In the genomic region with DNA sequence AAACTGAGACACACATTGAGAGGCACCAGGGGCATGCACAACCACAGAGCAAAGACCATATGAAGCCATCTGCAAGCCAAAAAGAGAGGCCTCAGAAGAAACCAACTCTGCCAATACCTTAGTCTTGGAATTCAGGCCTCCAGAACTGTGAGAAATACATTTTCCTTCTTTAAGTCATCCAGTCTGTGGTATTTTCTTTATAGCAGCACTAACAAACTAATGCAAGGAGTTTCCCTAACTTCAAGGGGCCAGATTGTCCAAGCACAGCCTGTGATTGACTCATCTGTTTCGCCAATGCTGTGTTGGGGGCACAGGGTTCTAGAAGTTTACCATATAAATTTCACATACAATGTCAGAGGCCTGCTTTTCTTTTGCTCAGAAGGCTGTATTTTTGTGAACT, we compare ENCODE assay signal across 18 cellular contexts.
DNase-seq lines count a peak whose midpoint lies in the region; ATAC-seq and TF ChIP-seq lines count a peak whose summit lies in the region.
"Had no signal": no experiment of that assay in that cellular context is flagged by ENCODE, and none has a peak within 500 bp of the region (broad histone marks: within the 10 kb centered on the region; RNA-seq: fewer than 3 reads in every experiment).

No MANE protein-coding gene starts in this region.

- DNase-seq in GM23248 (peak; percentile 15), adipocyte (ENCODE audit: low read depth) (peak; percentile 15), choroid plexus epithelial cell (ENCODE audit: low read depth) (peak; percentile 18), osteoblast (ENCODE audit: insufficient read length, low spot score, missing footprints) (peak; percentile 65), left lung (no peak), AG08395 (ENCODE audit: low spot score) (no peak), SIG-M5 (lab: John Stamatoyannopoulos, UW) (no peak)
- DNase-seq: AML-193; BE2C; CD4-positive, alpha-beta T cell; CD8-positive, alpha-beta memory T cell; DMS53; DMS79 treated with DMSO at 0.1 percent for 48 hours; GOT3; HFFc6 had no signal

- TF ChIP-seq CTCF in choroid plexus epithelial cell (conservative IDR thresholded peaks at IDR 0.05; ENCODE audit: low read depth, low read length) (no peak), osteoblast (IDR thresholded peaks at IDR 0.05; ENCODE audit: extremely low read depth, low read depth, low read length) (no peak), left lung (IDR thresholded peaks at IDR 0.05) (no peak)

- no peaks in the 10 kb centered on the region for H3K27me3 ChIP-seq in GM23248 (replicated peaks; ENCODE audit: insufficient read depth)
- H3K27me3 ChIP-seq in adipocyte (replicated peaks; ENCODE audit: control insufficient read depth, insufficient read depth, low read length), result no peaks in the 10 kb centered on the region
- no peaks in the 10 kb centered on the region for H3K27me3 ChIP-seq in osteoblast (ENCODE audit: insufficient read depth, low read length)
- no peaks in the 10 kb centered on the region for H3K27me3 ChIP-seq in left lung
- H3K27me3 ChIP-seq: BE2C; BLaER1 treated with 17β-estradiol and CSF1 and Interleukin-3, amounts not matched to agents 10 nM and 100 nM had no signal

- H3K9me2 ChIP-seq in GM23248 (ENCODE audit: insufficient read depth), result no peaks in the 10 kb centered on the region

- H3K27ac ChIP-seq in GM23248 (no peak overlapping the region), osteoblast (ENCODE audit: low read depth, low read length) (no peak overlapping the region), left lung (no peak overlapping the region)
- H3K27ac ChIP-seq: BLaER1 treated with 17β-estradiol and CSF1 and Interleukin-3, amounts not matched to agents 10 nM and 100 nM had no signal

- no peak overlapping the region for H2AFZ ChIP-seq in GM23248
- peak overlapping the region; percentile 47 for H2AFZ ChIP-seq in osteoblast (ENCODE audit: low read length)

- no peaks in the 10 kb centered on the region for H3K79me2 ChIP-seq in GM23248 (ENCODE audit: insufficient read depth)
- no peaks in the 10 kb centered on the region for H3K79me2 ChIP-seq in osteoblast (ENCODE audit: insufficient read depth, low read length)

- no peak overlapping the region for H3K4me2 ChIP-seq in GM23248 (ENCODE audit: unreplicated experiment)
- H3K4me2 ChIP-seq in osteoblast (ENCODE audit: insufficient read depth, low read length), result no peak overlapping the region
- H3K4me2 ChIP-seq: BLaER1 treated with 17β-estradiol and CSF1 and Interleukin-3, amounts not matched to agents 10 nM and 100 nM had no signal

- H3K9ac ChIP-seq in GM23248, result no peak overlapping the region
- H3K9ac ChIP-seq in adipocyte (ENCODE audit: low read length), result no peak overlapping the region
- H3K9ac ChIP-seq: BLaER1 treated with 17β-estradiol and CSF1 and Interleukin-3, amounts not matched to agents 10 nM and 100 nM had no signal

- H3K36me3 ChIP-seq in GM23248 (ENCODE audit: low read depth), result no peaks in the 10 kb centered on the region
- H3K36me3 ChIP-seq in adipocyte (ENCODE audit: control insufficient read depth, insufficient read depth, low read length, severe bottlenecking), result no peaks in the 10 kb centered on the region
- no peaks in the 10 kb centered on the region for H3K36me3 ChIP-seq in osteoblast (ENCODE audit: insufficient read depth, low read length)
- H3K36me3 ChIP-seq in left lung, result no peaks in the 10 kb centered on the region
- H3K36me3 ChIP-seq: BE2C; BLaER1 treated with 17β-estradiol and CSF1 and Interleukin-3, amounts not matched to agents 10 nM and 100 nM; HAP-1 had no signal

- H3K9me3 ChIP-seq in GM23248 (ENCODE audit: low read depth) (no peaks in the 10 kb centered on the region), adipocyte (ENCODE audit: control insufficient read depth, low read length) (peaks cover 20% of the 10 kb centered on the region), osteoblast (ENCODE audit: low read depth, low read length) (peaks cover 2% of the 10 kb centered on the region), left lung (peaks cover 0 to 49% of the 10 kb centered on the region in 2 donors)
- H3K9me3 ChIP-seq: BE2C had no signal

- in situ Hi-C loops in GM23248 (cut with MboI), result no loop called here

- H3K4me3 ChIP-seq in GM23248, result no peak overlapping the region
- no peak overlapping the region for H3K4me3 ChIP-seq in adipocyte (ENCODE audit: low read length)
- no peak overlapping the region for H3K4me3 ChIP-seq in choroid plexus epithelial cell (ENCODE audit: low read depth, low read length)
- no peak overlapping the region for H3K4me3 ChIP-seq in osteoblast (ENCODE audit: insufficient read depth, low read length)
- H3K4me3 ChIP-seq in left lung, result no peak overlapping the region
- H3K4me3 ChIP-seq: BLaER1 treated with 17β-estradiol and CSF1 and Interleukin-3, amounts not matched to agents 10 nM and 100 nM; HAP-1 had no signal

- H4K20me1 ChIP-seq in GM23248 (ENCODE audit: insufficient read depth) (no peaks in the 10 kb centered on the region), osteoblast (ENCODE audit: insufficient read depth, low read length) (no peaks in the 10 kb centered on the region)
- H4K20me1 ChIP-seq: BLaER1 treated with 17β-estradiol and CSF1 and Interleukin-3, amounts not matched to agents 10 nM and 100 nM had no signal

- intact Hi-C loops in left lung (cut with DNase I), result no loop called here

- no peaks in the 10 kb centered on the region for H3F3A ChIP-seq in GM23248 (ENCODE audit: insufficient read depth)

- ATAC-seq in left lung (no peak), GM19023 (IDR thresholded peaks at IDR 0.05; ENCODE audit: unreplicated experiment) (no peak)

- WGBS in GM23248 (ENCODE audit: low coverage in 1 of 2, low lambda C conversion rate in 2 of 2, missing lambda C conversion rate in 2 of 2), 2 experiments, result 83 to 96% methylated on average over 1 of the region's 1 CpG

- H3K4me1 ChIP-seq in GM23248 (ENCODE audit: insufficient read depth) (peaks cover 14% of the 10 kb centered on the region), adipocyte (ENCODE audit: control insufficient read depth, insufficient read depth, low read length) (peaks cover 6% of the 10 kb centered on the region), osteoblast (ENCODE audit: insufficient read depth, low read length) (peaks cover 6% of the 10 kb centered on the region), left lung (no peaks in the 10 kb centered on the region)
- H3K4me1 ChIP-seq: BE2C; BLaER1 treated with 17β-estradiol and CSF1 and Interleukin-3, amounts not matched to agents 10 nM and 100 nM; HAP-1 had no signal

Comparison
In these comparisons a context has a peak if more than half of its experiments do, and no peak if none do; other contexts are left out.
1. DNase-seq: peak in GM23248 (single experiment), adipocyte (single experiment), choroid plexus epithelial cell (single experiment) and osteoblast (single experiment); none in left lung (0 of 2), AG08395 (single experiment) and SIG-M5 (single experiment).